In the genomic region with DNA sequence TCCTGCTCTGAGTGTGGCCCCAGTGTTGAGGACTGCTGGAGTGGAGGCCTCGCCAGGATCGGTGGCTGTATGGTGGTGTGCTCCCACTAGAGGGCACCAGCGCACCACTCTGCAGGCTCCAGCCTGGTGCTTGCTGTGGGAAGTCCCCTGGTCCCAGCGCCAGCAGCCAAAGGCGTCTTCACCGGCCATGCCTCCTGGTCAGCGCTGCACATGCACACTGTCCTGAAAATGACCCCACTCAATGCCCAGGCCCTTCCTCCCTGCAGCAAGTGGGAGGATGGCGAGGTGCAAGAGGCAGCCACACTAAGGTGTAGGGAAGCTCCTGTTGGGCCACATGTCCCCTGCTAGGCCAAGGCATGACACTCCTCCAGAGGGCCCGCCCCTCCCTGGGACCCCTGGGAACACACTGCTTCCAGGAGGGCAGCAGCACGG, we compare ENCODE assay signal across 8 cellular contexts.
DNase-seq lines count a peak whose midpoint lies in the region; ATAC-seq, FAIRE-seq and TF ChIP-seq lines count a peak whose summit lies in the region.

No MANE protein-coding gene starts in this region.

- H3K9ac ChIP-seq in kidney (ENCODE audit: low read length in 2 of 2): no peak overlapping the region

- H3K27ac ChIP-seq in 22Rv1 (no peak overlapping the region), breast epithelium (no peak overlapping the region), kidney (ENCODE audit: low read depth in 2 of 2, low read length in 2 of 2) (no peak overlapping the region)

- TF ChIP-seq POLR2A in GM12892 (IDR thresholded peaks at IDR 0.05; ENCODE audit: low read depth, low read length): no peak
- no peak for TF ChIP-seq POLR2A in breast epithelium (IDR thresholded peaks at IDR 0.05)

- no peaks in the 10 kb centered on the region for H3K27me3 ChIP-seq in breast epithelium

- TF ChIP-seq CTCF in 22Rv1 (IDR thresholded peaks at IDR 0.05) (peak; percentile 93), WI38 (IDR thresholded peaks at IDR 0.05; ENCODE audit: low read depth, low read length) (peak; percentile 84), breast epithelium (IDR thresholded peaks at IDR 0.05) (peak; percentile 75 to 95 (median 94)), kidney (IDR thresholded peaks at IDR 0.05; ENCODE audit: borderline replicate concordance, extremely low read depth, insufficient read depth) (peak; percentile 79)

- H3K9me3 ChIP-seq in breast epithelium (no peaks in the 10 kb centered on the region), kidney (ENCODE audit: control insufficient read depth in 1 of 2, low read length in 2 of 2) (no peaks in the 10 kb centered on the region)

- peak; percentile 97 for FAIRE-seq in GM12892 (lab: Jason Lieb, UNC)
- FAIRE-seq in kidney (lab: Jason Lieb, UNC): no peak

- intact Hi-C loops in breast epithelium (cut with DNase I; ENCODE audit: low total_unique reads) (no loop called here), kidney (cut with DNase I) (no loop called here)

- DNase-seq in GM12892 (ENCODE audit: insufficient read length): peak; percentile 84
- peak; percentile 64 for DNase-seq in NCI-H2107 (lab: John Stamatoyannopoulos, UW)
- DNase-seq in breast epithelium (ENCODE audit: low spot score in 2 of 2): peak; percentile 67 to 90
- DNase-seq in kidney: peak; percentile 95
- peak; percentile 65 to 71 for DNase-seq in stimulated activated CD4-positive, alpha-beta T cell treated with anti-CD3 and anti-CD28 coated beads, Interleukin-1b, Interleukin-23, amount 100 ng/mL, for 1 hour (ENCODE audit: low read depth in 2 of 2)

- H3K36me3 ChIP-seq in breast epithelium (no peaks in the 10 kb centered on the region), kidney (ENCODE audit: control insufficient read depth in 1 of 2, insufficient read depth in 2 of 2, low read length in 2 of 2) (peaks cover 7 to 12% of the 10 kb centered on the region in 2 donors)

- ATAC-seq in HG02870 (IDR thresholded peaks at IDR 0.05; ENCODE audit: unreplicated experiment): peak; percentile 77

- H3K4me1 ChIP-seq in breast epithelium (peaks cover under 1 to 3% of the 10 kb centered on the region in 2 donors), kidney (ENCODE audit: control insufficient read depth in 1 of 2, insufficient read depth in 1 of 2, low read depth in 1 of 2, low read length in 2 of 2) (peaks cover 4 to 19% of the 10 kb centered on the region in 2 donors)

- H3K4me3 ChIP-seq in WI38 (ENCODE audit: low read depth, low read length): no peak overlapping the region
- no peak overlapping the region for H3K4me3 ChIP-seq in breast epithelium
- H3K4me3 ChIP-seq in kidney (ENCODE audit: low read length in 2 of 2): no peak overlapping the region
